In genomic region chr19:4367336-4367723, GRCh38 we compare ENCODE assay signal across 14 cellular contexts. TPM values are rescaled to one million over a fixed set of nuclear protein-coding genes. Genes with fewer than 3 reads are reported as not detected.
DNase-seq lines count a peak whose midpoint lies in the region; ATAC-seq and TF ChIP-seq lines count a peak whose summit lies in the region.
"Had no signal": no experiment of that assay in that cellular context is flagged by ENCODE, and none has a peak within 500 bp of the region (broad histone marks: within the 10 kb centered on the region; RNA-seq: fewer than 3 reads in every experiment).

No MANE protein-coding gene starts in this region.

- peaks cover 8% of the 10 kb centered on the region for H3K36me3 Mint-ChIP-seq in CD4-positive, alpha-beta T cell (ENCODE audit: low read depth)
- peaks cover 5% of the 10 kb centered on the region for H3K36me3 Mint-ChIP-seq in endothelial cell (ENCODE audit: low read depth, unreplicated experiment)

- no peaks in the 10 kb centered on the region for H3K9me3 ChIP-seq in CD4-positive, alpha-beta T cell (ENCODE audit: control insufficient read depth, low read length)
- H3K9me3 ChIP-seq in RWPE2 (ENCODE audit: severe bottlenecking) (no peaks in the 10 kb centered on the region), gastrocnemius medialis (no peaks in the 10 kb centered on the region), body of pancreas (no peaks in the 10 kb centered on the region)
- H3K9me3 ChIP-seq: BE2C had no signal

- H3K4me3 ChIP-seq in RWPE2 (ENCODE audit: severe bottlenecking) (no peak overlapping the region), gastrocnemius medialis (no peak overlapping the region), body of pancreas (no peak overlapping the region)

- H3K36me3 ChIP-seq in RWPE2 (ENCODE audit: low read depth): peaks cover 40% of the 10 kb centered on the region
- H3K36me3 ChIP-seq in gastrocnemius medialis: peaks cover 0 to 40% of the 10 kb centered on the region in 2 donors
- H3K36me3 ChIP-seq in body of pancreas (replicated peaks in 1 of 2; ENCODE audit: insufficient read depth in 1 of 2, low read depth in 2 of 2): peaks cover 7 to 20% of the 10 kb centered on the region in 2 donors

- DNase-seq in CD4-positive, alpha-beta T cell: no peak
- DNase-seq in RWPE2 (ENCODE audit: low spot score) (peak; percentile 44), endothelial cell (ENCODE audit: low spot score) (no peak), gastrocnemius medialis (no peak), NCI-H187 treated with DMSO at 0.1 percent for 48 hours (lab: John Stamatoyannopoulos, UW) (no peak), body of pancreas (no peak), NCI-H446 (lab: John Stamatoyannopoulos, UW) (no peak)
- DNase-seq: activated CD4-positive, alpha-beta T cell treated with anti-CD3 and anti-CD28 coated beads for 1 hour; activated T-cell treated with anti-CD3 and anti-CD28 coated beads, Interleukin-2, amount 50 U/mL, for 48 hours; BE2C; cerebellar nuclear complex; NCI-H1930; SHP77 treated with DMSO at 0.1 percent for 48 hours; small intestine had no signal

- in situ Hi-C loops in gastrocnemius medialis (cut with MboI; ENCODE audit: low sequenced_read_pairs in 4 of 4): no loop called here

- no peak for ATAC-seq in CD4-positive, alpha-beta T cell (ENCODE audit: poor library complexity)
- ATAC-seq in RWPE2 (ENCODE audit: low read depth): no peak
- no peak for ATAC-seq in gastrocnemius medialis
- ATAC-seq in body of pancreas: no peak

- peak overlapping the region; percentile 90 for H3K27ac Mint-ChIP-seq in CD4-positive, alpha-beta T cell
- H3K27ac Mint-ChIP-seq in endothelial cell (ENCODE audit: unreplicated experiment): no peak overlapping the region

- H3K4me1 ChIP-seq in RWPE2 (ENCODE audit: insufficient read depth, poor library complexity, severe bottlenecking): peaks cover 16% of the 10 kb centered on the region
- peaks cover 48 to 57% of the 10 kb centered on the region in 2 donors for H3K4me1 ChIP-seq in gastrocnemius medialis
- H3K4me1 ChIP-seq in body of pancreas: peaks cover 45% of the 10 kb centered on the region

- WGBS in body of pancreas, 2 donors: 77 to 89% methylated on average over 4 to 10 of the region's 10 CpGs

- H3K4me3 Mint-ChIP-seq in CD4-positive, alpha-beta T cell: no peak overlapping the region
- H3K4me3 Mint-ChIP-seq in endothelial cell (ENCODE audit: unreplicated experiment): peak overlapping the region; percentile 11

- POLR2A ChIA-PET in CD4-positive, alpha-beta T cell (lab: Charles Lee): interaction anchor here (1.3 kb wide), 1 partner anchor 33 kb away, joined by 3 read pairs; the partner anchor contains the start of gene SH3GL1

- no peak for TF ChIP-seq CTCF in CD4-positive, alpha-beta T cell (IDR thresholded peaks at IDR 0.05)
- TF ChIP-seq CTCF in RWPE2 (IDR thresholded peaks at IDR 0.05; ENCODE audit: poor library complexity, severe bottlenecking) (no peak), endothelial cell (IDR thresholded peaks at IDR 0.05; ENCODE audit: unreplicated experiment) (no peak), gastrocnemius medialis (IDR thresholded peaks at IDR 0.05 in 4 of 5, conservative IDR thresholded peaks at IDR 0.05 in 1 of 5) (no peak), body of pancreas (IDR thresholded peaks at IDR 0.05) (no peak)

- CTCF ChIA-PET in CD4-positive, alpha-beta T cell (lab: Charles Lee): interaction anchor here (4.6 kb wide), 1 partner anchor 34 kb away, joined by 63 read pairs; the partner anchor contains the start of genes CHAF1A and SH3GL1

- intact Hi-C loops in CD4-positive, alpha-beta T cell (cut with DNase I, micrococcal nuclease): no loop called here
- intact Hi-C loops in gastrocnemius medialis (cut with DNase I; ENCODE audit: low total_unique reads): no loop called here
- intact Hi-C loops in body of pancreas (cut with DNase I): no loop called here

- H3K27ac ChIP-seq in CD4-positive, alpha-beta T cell (ENCODE audit: low read depth, low read length): no peak overlapping the region
- H3K27ac ChIP-seq in RWPE2 (ENCODE audit: poor library complexity, severe bottlenecking) (peak overlapping the region; percentile 91), gastrocnemius medialis (peak overlapping the region; percentile 32 to 94 (median 86)), body of pancreas (no peak overlapping the region)

- H3K4me1 Mint-ChIP-seq in CD4-positive, alpha-beta T cell (ENCODE audit: low read depth): peaks cover 30% of the 10 kb centered on the region
- H3K4me1 Mint-ChIP-seq in endothelial cell (ENCODE audit: unreplicated experiment): peaks cover 21% of the 10 kb centered on the region

- TF ChIP-seq POLR2A in gastrocnemius medialis (IDR thresholded peaks at IDR 0.05) (no peak), body of pancreas (IDR thresholded peaks at IDR 0.05) (no peak)

- no peaks in the 10 kb centered on the region for H3K27me3 Mint-ChIP-seq in CD4-positive, alpha-beta T cell
- peaks cover 16% of the 10 kb centered on the region for H3K27me3 Mint-ChIP-seq in endothelial cell (ENCODE audit: unreplicated experiment)

- no peaks in the 10 kb centered on the region for H3K9me3 Mint-ChIP-seq in CD4-positive, alpha-beta T cell
- H3K9me3 Mint-ChIP-seq in endothelial cell (ENCODE audit: unreplicated experiment): no peaks in the 10 kb centered on the region

- no peaks in the 10 kb centered on the region for H3K27me3 ChIP-seq in CD4-positive, alpha-beta T cell (ENCODE audit: control insufficient read depth, insufficient read depth, low read length)
- no peaks in the 10 kb centered on the region for H3K27me3 ChIP-seq in RWPE2 (ENCODE audit: insufficient read depth, poor library complexity, severe bottlenecking)
- H3K27me3 ChIP-seq in gastrocnemius medialis: no peaks in the 10 kb centered on the region
- no peaks in the 10 kb centered on the region for H3K27me3 ChIP-seq in body of pancreas
- H3K27me3 ChIP-seq: BE2C had no signal

RNA-seq across cellular contexts. Expression of gene MPND, which starts 24.0 kb away (rescaled TPM):
- 10 to 100 TPM; 10.3 to 11.0 TPM for total RNA-seq in CD4-positive, alpha-beta T cell
- 18.3 TPM for total RNA-seq in endothelial cell (ENCODE audit: unreplicated experiment)
- 1 to 10 TPM; 2.7 to 3.1 (median 3.0) TPM for total RNA-seq in gastrocnemius medialis
- total RNA-seq in body of pancreas: 1 to 10 TPM in 1 of 2 donors, under 1 TPM in 1; 0.99 to 7.5 TPM

RNA-seq across cellular contexts. Expression of gene STAP2, which starts 28.7 kb away (rescaled TPM):
- total RNA-seq in CD4-positive, alpha-beta T cell: 1 to 10 TPM; 1.7 to 1.8 TPM
- total RNA-seq in endothelial cell (ENCODE audit: unreplicated experiment) (66.2 TPM), gastrocnemius medialis (1 to 10 TPM in 2 of 4 donors, under 1 TPM in 1, not detected in 1; 0.94 to 2.1 (median 1.3) TPM), body of pancreas (10 to 100 TPM; 17.9 to 31.0 TPM)

RNA-seq across cellular contexts. Expression of gene SH3GL1, which starts 33.0 kb away (rescaled TPM):
- 10 to 100 TPM; 39.3 to 40.9 TPM for total RNA-seq in CD4-positive, alpha-beta T cell
- total RNA-seq in endothelial cell (ENCODE audit: unreplicated experiment): 128 TPM
- total RNA-seq in gastrocnemius medialis: 10 to 100 TPM; 11.6 to 19.4 (median 15.8) TPM
- total RNA-seq in body of pancreas: 10 to 100 TPM; 20.4 to 22.6 TPM

RNA-seq across cellular contexts. Expression of gene CHAF1A, which starts 35.1 kb away (rescaled TPM):
- 10 to 100 TPM; 27.5 to 27.8 TPM for total RNA-seq in CD4-positive, alpha-beta T cell
- total RNA-seq in endothelial cell (ENCODE audit: unreplicated experiment) (29.8 TPM), gastrocnemius medialis (10 to 100 TPM in 2 of 4 donors, 1 to 10 TPM in 2; 7.3 to 15.8 (median 9.7) TPM), body of pancreas (1 to 10 TPM; 3.4 to 6.3 TPM)

Comparison
In these comparisons a context has a peak if more than half of its experiments do, and no peak if none do; other contexts are left out.
1. H3K27ac ChIP-seq: peak in RWPE2 (single experiment) and gastrocnemius medialis (4 of 4); none in CD4-positive, alpha-beta T cell (single experiment) and body of pancreas (0 of 4).
2. RNA of gene STAP2, which starts 28.7 kb away (total RNA-seq): 66.2 TPM in endothelial cell (single experiment) and 17.9 to 31.0 TPM in body of pancreas; 1.7 to 1.8 TPM in CD4-positive, alpha-beta T cell and 0.94 to 2.1 TPM in gastrocnemius medialis; every median in the first group is over 4 times any median in the second.